In genomic region chr13:43948059-43948458, GRCh38 we compare ENCODE assay signal across 8 cellular contexts.
"Had no signal": no experiment of that assay in that cellular context is flagged by ENCODE, and none has a peak within 500 bp of the region (broad histone marks: within the 10 kb centered on the region; RNA-seq: fewer than 3 reads in every experiment).

No MANE protein-coding gene starts in this region.

- H3K4me3 ChIP-seq: GM23248, GM23338, HAP-1 had no signal

- H3K36me3 ChIP-seq: HAP-1 had no signal

- DNase-seq: GM23248, GOT3, H7, H9, HCEC 1CT, HFFc6 had no signal

- H3K27ac ChIP-seq: GM23248 had no signal

- H3K4me1 ChIP-seq: HAP-1 had no signal
